ENCODE assay signal across 26 cellular contexts in the genomic region with DNA sequence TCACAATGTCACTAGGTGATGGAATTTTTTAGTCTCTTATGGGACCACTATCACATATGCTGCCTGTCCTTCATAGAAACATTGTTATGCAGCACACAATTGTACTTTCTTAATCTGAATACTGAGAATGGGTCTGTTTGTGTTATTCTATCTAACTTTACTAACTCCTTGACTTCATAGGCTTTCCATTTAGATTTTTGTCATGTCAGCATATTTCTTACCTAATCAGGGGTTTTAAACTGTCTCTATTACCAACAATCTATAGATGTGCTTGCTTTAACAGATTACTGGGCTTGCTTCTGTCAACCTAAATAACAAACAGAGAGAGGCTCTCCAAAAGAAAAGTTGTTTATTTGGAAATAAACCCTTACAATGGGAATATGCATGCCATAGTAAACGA.
"Had no signal": no experiment of that assay in that cellular context is flagged by ENCODE, and none has a peak within 500 bp of the region (broad histone marks: within the 10 kb centered on the region; RNA-seq: fewer than 3 reads in every experiment).

No MANE protein-coding gene starts in this region.

- H3K9me3 ChIP-seq: colonic mucosa, esophagus squamous epithelium, gastrocnemius medialis, heart right ventricle, left lung, lower lobe of right lung had no signal

- H3K4me1 ChIP-seq: colonic mucosa, esophagus squamous epithelium, gastrocnemius medialis, heart right ventricle, left lung, lower lobe of right lung had no signal

- ATAC-seq: effector memory CD8-positive, alpha-beta T cell; esophagus mucosa; gastrocnemius medialis; heart right ventricle; left cardiac atrium; left lung; left ventricle myocardium superior; lower lobe of right lung; naive thymus-derived CD4-positive, alpha-beta T cell had no signal

- DNase-seq: colonic mucosa; cortex of kidney; effector CD8-positive, alpha-beta T cell; effector memory CD8-positive, alpha-beta T cell; endodermal cell; erythroblast; esophagus squamous epithelium; foreskin fibroblast; foreskin melanocyte; gastrocnemius medialis; glutamatergic neuron; heart right ventricle; hippocampal formation; left cardiac atrium; left lung; left ventricle myocardium superior; lower lobe of right lung; mesenchymal stem cell; naive thymus-derived CD4-positive, alpha-beta T cell had no signal

- H3K27ac Mint-ChIP-seq: dendritic cell treated with granulocyte-macrophage colony-stimulating factor and Interleukin-4, amounts not matched to agents 40 ng/mL and 50 ng/mL, for 4 days; effector memory CD8-positive, alpha-beta T cell; endodermal cell; mesothelial cell of epicardium; naive thymus-derived CD4-positive, alpha-beta T cell had no signal

- H3K4me3 Mint-ChIP-seq: dendritic cell treated with granulocyte-macrophage colony-stimulating factor and Interleukin-4, amounts not matched to agents 40 ng/mL and 50 ng/mL, for 4 days; effector memory CD8-positive, alpha-beta T cell; endodermal cell; mesothelial cell of epicardium; naive thymus-derived CD4-positive, alpha-beta T cell had no signal

- H3K27me3 ChIP-seq: colonic mucosa, esophagus squamous epithelium, gastrocnemius medialis, heart right ventricle, left lung had no signal

- H3K36me3 ChIP-seq: colonic mucosa, esophagus squamous epithelium, gastrocnemius medialis, heart right ventricle, left lung, lower lobe of right lung had no signal

- H3K4me1 Mint-ChIP-seq: endodermal cell; mesothelial cell of epicardium; naive thymus-derived CD4-positive, alpha-beta T cell had no signal

- FAIRE-seq: endometrium, islet of Langerhans, keratinocyte had no signal

- H3K27me3 Mint-ChIP-seq: dendritic cell treated with granulocyte-macrophage colony-stimulating factor and Interleukin-4, amounts not matched to agents 40 ng/mL and 50 ng/mL, for 4 days; effector memory CD8-positive, alpha-beta T cell; naive thymus-derived CD4-positive, alpha-beta T cell had no signal

- H3K36me3 Mint-ChIP-seq: mesothelial cell of epicardium; naive thymus-derived CD4-positive, alpha-beta T cell had no signal

- H3K4me3 ChIP-seq: colonic mucosa, esophagus squamous epithelium, gastrocnemius medialis, heart right ventricle, left lung, lower lobe of right lung had no signal

- H3K27ac ChIP-seq: colonic mucosa, epithelial cell of prostate, esophagus squamous epithelium, gastrocnemius medialis, heart right ventricle, left lung, lower lobe of right lung had no signal

- H3K9me3 Mint-ChIP-seq: dendritic cell treated with granulocyte-macrophage colony-stimulating factor and Interleukin-4, amounts not matched to agents 40 ng/mL and 50 ng/mL, for 4 days; endodermal cell; mesothelial cell of epicardium had no signal
